1 cellular context compared by ENCODE assay signal in the genomic region with DNA sequence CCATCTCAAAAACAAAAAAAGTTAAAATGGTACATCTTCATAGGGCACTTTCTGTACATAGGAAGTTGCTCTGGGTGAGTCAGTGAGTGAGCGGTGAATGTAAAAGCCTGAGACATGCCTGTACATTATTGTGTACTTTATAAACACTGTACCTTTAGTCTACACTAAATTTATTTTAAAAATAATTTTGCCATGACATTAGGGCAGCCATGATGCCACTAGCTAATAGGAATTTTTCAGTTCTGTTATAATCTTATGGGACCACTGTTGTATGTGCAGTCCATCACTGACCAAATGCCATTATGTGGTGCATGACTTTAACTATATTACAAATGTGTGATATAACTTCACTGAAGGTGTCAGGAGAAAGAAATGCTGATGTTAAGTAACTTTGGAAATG.
TF ChIP-seq lines count a peak whose summit lies in the region.

No MANE protein-coding gene starts in this region.

TF ChIP-seq in K562, 482 proteins besides CTCF, POLR2A, EP300 and RAD21 (continued from another document):
- TF ChIP-seq ZNF398 (CRISPR knock-in tag; IDR thresholded peaks at IDR 0.05), result peak; percentile 42; the same call in 1 of the 2 replicates
- TF ChIP-seq SLC30A9 (CRISPR knock-in tag; IDR thresholded peaks at IDR 0.05), result peak; percentile 43; the same call in 1 of the 2 replicates
- 0 out of 2 replicates have a peak, but pooled peaks have one; percentile 65 for TF ChIP-seq ZNF449 (CRISPR knock-in tag; IDR thresholded peaks at IDR 0.05)
- 0 out of 2 replicates have a peak, but pooled peaks have one; percentile 24 for TF ChIP-seq ZFPM2 (CRISPR knock-in tag; IDR thresholded peaks at IDR 0.05)
- peak; percentile 68 for TF ChIP-seq CXXC5 (CRISPR knock-in tag; IDR thresholded peaks at IDR 0.05)
- TF ChIP-seq, protein P1, sequence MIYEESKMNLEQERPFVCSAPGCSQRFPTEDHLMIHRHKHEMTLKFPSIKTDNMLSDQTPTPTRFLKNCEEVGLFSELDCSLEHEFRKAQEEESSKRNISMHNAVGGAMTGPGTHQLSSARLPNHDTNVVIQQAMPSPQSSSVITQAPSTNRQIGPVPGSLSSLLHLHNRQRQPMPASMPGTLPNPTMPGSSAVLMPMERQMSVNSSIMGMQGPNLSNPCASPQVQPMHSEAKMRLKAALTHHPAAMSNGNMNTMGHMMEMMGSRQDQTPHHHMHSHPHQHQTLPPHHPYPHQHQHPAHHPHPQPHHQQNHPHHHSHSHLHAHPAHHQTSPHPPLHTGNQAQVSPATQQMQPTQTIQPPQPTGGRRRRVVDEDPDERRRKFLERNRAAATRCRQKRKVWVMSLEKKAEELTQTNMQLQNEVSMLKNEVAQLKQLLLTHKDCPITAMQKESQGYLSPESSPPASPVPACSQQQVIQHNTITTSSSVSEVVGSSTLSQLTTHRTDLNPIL (CRISPR knock-in tag; IDR thresholded peaks at IDR 0.05), result peak; percentile 45; the same call in 1 of the 2 replicates
- TF ChIP-seq TSHZ1 (CRISPR knock-in tag; IDR thresholded peaks at IDR 0.05), result 0 out of 2 replicates have a peak, but pooled peaks have one; percentile 27
- TF ChIP-seq ZBTB33 (CRISPR knock-in tag; IDR thresholded peaks at IDR 0.05), result no peak
- 0 out of 2 replicates have a peak, but pooled peaks have one; percentile 18 for TF ChIP-seq ZNF316 (IDR thresholded peaks at IDR 0.05)
- TF ChIP-seq USF2 (CRISPR knock-in tag; IDR thresholded peaks at IDR 0.05), result no peak
- peak; percentile 73; the same call in 1 of the 2 replicates for TF ChIP-seq HSF4 (CRISPR knock-in tag; IDR thresholded peaks at IDR 0.05; ENCODE audit: borderline replicate concordance)
- TF ChIP-seq ZNF239 (CRISPR knock-in tag; IDR thresholded peaks at IDR 0.05), result peak; percentile 59
- TF ChIP-seq GABPA (tag; conservative IDR thresholded peaks at IDR 0.05; ENCODE audit: low read depth), result no peak
- TF ChIP-seq ZNF23 (CRISPR knock-in tag; IDR thresholded peaks at IDR 0.05), result 0 out of 2 replicates have a peak, but pooled peaks have one; percentile 40
- TF ChIP-seq PBX2 (CRISPR knock-in tag; IDR thresholded peaks at IDR 0.05; ENCODE audit: low read depth), result no peak
- TF ChIP-seq PBX2 (tag; conservative IDR thresholded peaks at IDR 0.05; ENCODE audit: low read depth), result 0 out of 2 replicates have a peak, but pooled peaks have one; percentile 14
- peak; percentile 53; the same call in 1 of the 2 replicates for TF ChIP-seq ILK (tag; IDR thresholded peaks at IDR 0.05; ENCODE audit: borderline replicate concordance, low read depth)
- TF ChIP-seq CHD2 (IDR thresholded peaks at IDR 0.05; ENCODE audit: low read depth, low read length), result no peak
- peak; percentile 49; the same call in 1 of the 2 replicates for TF ChIP-seq BACH1 (tag; IDR thresholded peaks at IDR 0.05)
- TF ChIP-seq PTRF (tag; IDR thresholded peaks at IDR 0.05), result peak; percentile 88
